1 cellular context compared by ENCODE assay signal in the genomic region with DNA sequence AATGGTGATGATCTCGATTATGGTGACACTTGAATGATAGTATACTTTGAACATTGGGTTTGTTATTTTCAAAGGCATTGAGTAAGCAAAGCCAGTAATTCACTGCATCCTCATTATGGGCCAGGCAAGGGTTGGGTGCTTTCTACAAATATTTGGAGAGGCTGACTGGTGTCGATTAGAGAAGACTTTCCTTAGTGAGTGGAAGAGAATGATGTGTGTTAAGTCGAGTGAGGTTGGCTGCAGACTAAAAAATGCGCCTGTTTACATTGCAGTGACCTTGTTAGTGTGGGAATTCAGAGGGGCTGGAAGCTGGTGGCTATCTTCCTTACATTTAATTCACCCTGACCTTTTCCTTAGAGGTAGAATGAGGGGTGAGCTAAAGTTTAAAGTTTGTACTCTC.
TF ChIP-seq lines count a peak whose summit lies in the region.

No MANE protein-coding gene starts in this region.

TF ChIP-seq in IMR-90, 13 proteins besides CTCF, POLR2A, EP300 and RAD21:
- TF ChIP-seq FOS (IDR thresholded peaks at IDR 0.05; ENCODE audit: low read depth, low read length) (no peak), RCOR1 (IDR thresholded peaks at IDR 0.05; ENCODE audit: insufficient replicate concordance, low read length) (no peak), CHD1 (IDR thresholded peaks at IDR 0.05; ENCODE audit: low read depth, low read length) (no peak), CEBPB (IDR thresholded peaks at IDR 0.05; ENCODE audit: low read depth, low read length) (no peak), MAZ (IDR thresholded peaks at IDR 0.05; ENCODE audit: borderline replicate concordance, low read depth, low read length) (no peak), USF2 (IDR thresholded peaks at IDR 0.05; ENCODE audit: low read depth, low read length) (no peak), MXI1 (IDR thresholded peaks at IDR 0.05; ENCODE audit: borderline replicate concordance, low read depth, low read length) (no peak), RFX5 (IDR thresholded peaks at IDR 0.05; ENCODE audit: low read depth, low read length) (no peak), MAFK (IDR thresholded peaks at IDR 0.05; ENCODE audit: low read depth, low read length) (no peak), ELK1 (IDR thresholded peaks at IDR 0.05; ENCODE audit: borderline replicate concordance, low read depth, low read length) (no peak), SMC3 (IDR thresholded peaks at IDR 0.05; ENCODE audit: low read depth, low read length) (no peak), BHLHE40 (IDR thresholded peaks at IDR 0.05; ENCODE audit: low read depth, low read length) (no peak), NFE2L2 (IDR thresholded peaks at IDR 0.05; ENCODE audit: low read depth, low read length) (no peak)
